10 cellular contexts compared by ENCODE assay signal in genomic region chr17:43917348-43918025, GRCh38. TPM values are rescaled to one million over a fixed set of nuclear protein-coding genes. Genes with fewer than 3 reads are reported as not detected.
DNase-seq lines count a peak whose midpoint lies in the region; ATAC-seq and TF ChIP-seq lines count a peak whose summit lies in the region.
"Had no signal": no experiment of that assay in that cellular context is flagged by ENCODE, and none has a peak within 500 bp of the region (broad histone marks: within the 10 kb centered on the region; RNA-seq: fewer than 3 reads in every experiment).

No MANE protein-coding gene starts in this region.

- 13 to 24% methylated on average over 27 to 34 of the region's 43 CpGs for WGBS in tibial nerve, 2 donors

- H3K9me3 ChIP-seq in mucosa of stomach (ENCODE audit: control insufficient read depth, low read length) (no peaks in the 10 kb centered on the region), tibial nerve (no peaks in the 10 kb centered on the region)

- H3K27ac ChIP-seq in tibial nerve: no peak overlapping the region
- H3K27ac ChIP-seq: 22Rv1 had no signal

- H3K27me3 ChIP-seq in mucosa of stomach (ENCODE audit: control insufficient read depth, insufficient read depth, low read length): peaks cover 25% of the 10 kb centered on the region
- H3K27me3 ChIP-seq in tibial nerve: peaks cover 0 to 63% of the 10 kb centered on the region in 2 donors

- peak overlapping the region; percentile 22 for H3K9ac ChIP-seq in mucosa of stomach (ENCODE audit: low read length)

- no peak for ATAC-seq in HG02981 (IDR thresholded peaks at IDR 0.05; ENCODE audit: unreplicated experiment)

- H3K36me3 ChIP-seq in mucosa of stomach (ENCODE audit: control insufficient read depth, insufficient read depth, low read length) (no peaks in the 10 kb centered on the region), tibial nerve (no peaks in the 10 kb centered on the region)

- TF ChIP-seq POLR2A in tibial nerve (IDR thresholded peaks at IDR 0.05): no peak

- TF ChIP-seq EP300 in tibial nerve (IDR thresholded peaks at IDR 0.05): no peak

- H3K4me1 ChIP-seq in mucosa of stomach (ENCODE audit: control insufficient read depth, insufficient read depth, low read length) (peaks cover 5% of the 10 kb centered on the region), tibial nerve (peaks cover 0 to 13% (median 0%) of the 10 kb centered on the region in 4 donors)

- TF ChIP-seq CTCF in tibial nerve (IDR thresholded peaks at IDR 0.05): peak; percentile 11 to 43 (median 36)

- peak; percentile 36 for DNase-seq in DMS53 (lab: John Stamatoyannopoulos, UW)
- no peak for DNase-seq in DMS53 treated with DMSO at 0.1 percent for 48 hours (lab: John Stamatoyannopoulos, UW; ENCODE audit: unreplicated experiment)
- peak; percentile 34 for DNase-seq in activated CD4-positive, alpha-beta T cell treated with anti-CD3 and anti-CD28 coated beads for 1 hour
- DNase-seq in effector CD8-positive, alpha-beta T cell (lab: John Stamatoyannopoulos, UW): peak; percentile 13
- DNase-seq in tibial nerve (ENCODE audit: low spot score in 2 of 2): peak in 1 of 2 donors; percentile 36
- no peak for DNase-seq in kidney tubule cell (ENCODE audit: low spot score)

- H3K4me3 ChIP-seq in mucosa of stomach (ENCODE audit: low read length): no peak overlapping the region
- peak overlapping the region in 3 of 4 donors; percentile 7 to 43 (median 43) for H3K4me3 ChIP-seq in tibial nerve

RNA-seq across cellular contexts. Expression of gene MPP2, which starts 10.2 kb away (rescaled TPM):
- 10 to 100 TPM in 2 of 4 donors, 1 to 10 TPM in 2; 4.2 to 22.9 (median 9.3) TPM for total RNA-seq in tibial nerve

RNA-seq across cellular contexts. Expression of gene PPY, which starts 24.8 kb away (rescaled TPM):
- total RNA-seq in tibial nerve: not detected
- total RNA-seq: subcutaneous adipose tissue had no signal

RNA-seq across cellular contexts. Expression of gene PYY, which starts 36.3 kb away (rescaled TPM):
- 1 to 10 TPM in 1 of 4 donors, not detected in 3; 2.0 TPM for total RNA-seq in tibial nerve
- total RNA-seq: subcutaneous adipose tissue had no signal

Comparison
In these comparisons a context has a peak if more than half of its experiments do, and no peak if none do; other contexts are left out.
1. DNase-seq: peak in DMS53 (single experiment), activated CD4-positive, alpha-beta T cell treated with anti-CD3 and anti-CD28 coated beads for 1 hour (single experiment) and effector CD8-positive, alpha-beta T cell (single experiment); none in DMS53 treated with DMSO at 0.1 percent for 48 hours (single experiment) and kidney tubule cell (single experiment).